31 cellular contexts compared by ENCODE assay signal in genomic region chr2:59150430-59150829, GRCh38.
"Had no signal": no experiment of that assay in that cellular context is flagged by ENCODE, and none has a peak within 500 bp of the region (broad histone marks: within the 10 kb centered on the region; RNA-seq: fewer than 3 reads in every experiment).

No MANE protein-coding gene starts in this region.

- H3K9me3 Mint-ChIP-seq: activated CD4-positive, alpha-beta memory T cell treated with anti-CD3 and anti-CD28 coated beads, Interleukin-2, amount 10 ng/mL, durations not matched to agents 7 days and 5 days; activated CD4-positive, alpha-beta T cell treated with anti-CD3 and anti-CD28 coated beads, Interleukin-2, amount 10 ng/mL, durations not matched to agents 7 days and 5 days; activated naive CD4-positive, alpha-beta T cell treated with anti-CD3 and anti-CD28 coated beads, Interleukin-2, amount 50 U/mL, for 24 hours; activated naive CD8-positive, alpha-beta T cell treated with anti-CD3 and anti-CD28 coated beads, Interleukin-2, amount 50 U/mL, for 24 hours; activated T-cell treated with anti-CD3 and anti-CD28 coated beads, Interleukin-2, amount 50 U/mL, for 4 hours; activated T-helper 2 cell treated with anti-CD3 and anti-CD28 coated beads, Interferon-gamma antibody, Interleukin-2, Interleukin-4, amounts not matched to agents 10 μg/mL and 5 μg/mL and 100 μg/mL, durations not matched to agents 14 hours and 24 hours and 36 hours; neural crest cell; stimulated activated naive CD8-positive, alpha-beta T cell treated with anti-CD3 and anti-CD28 coated beads, Interleukin-15, Interleukin-2, amounts not matched to agents 100 ng/mL and 50 ng/mL, for 24 hours had no signal

- H3K4me1 Mint-ChIP-seq: activated CD4-positive, alpha-beta memory T cell treated with anti-CD3 and anti-CD28 coated beads, Interleukin-2, amount 10 ng/mL, durations not matched to agents 7 days and 5 days; activated naive CD4-positive, alpha-beta T cell treated with anti-CD3 and anti-CD28 coated beads, Interleukin-2, amount 50 U/mL, for 24 hours; activated naive CD8-positive, alpha-beta T cell treated with anti-CD3 and anti-CD28 coated beads, Interleukin-2, amount 50 U/mL, for 24 hours; central memory CD8-positive, alpha-beta T cell; neural crest cell; T-helper 17 cell had no signal

- ATAC-seq: activated naive CD8-positive, alpha-beta T cell treated with anti-CD3 and anti-CD28 coated beads, Interleukin-2, amount 50 U/mL, for 24 hours; activated T-cell treated with anti-CD3 and anti-CD28 coated beads, Interleukin-2, amount 50 U/mL, for 4 hours; left colon; naive thymus-derived CD8-positive, alpha-beta T cell; pancreas; T-helper 17 cell had no signal

- H3K27ac Mint-ChIP-seq: activated CD4-positive, alpha-beta memory T cell treated with anti-CD3 and anti-CD28 coated beads, Interleukin-2, amount 10 ng/mL, durations not matched to agents 7 days and 5 days; activated CD4-positive, alpha-beta T cell treated with anti-CD3 and anti-CD28 coated beads, Interleukin-2, amount 10 ng/mL, durations not matched to agents 7 days and 5 days; activated naive CD4-positive, alpha-beta T cell treated with anti-CD3 and anti-CD28 coated beads, Interleukin-2, amount 50 U/mL, for 24 hours; activated naive CD8-positive, alpha-beta T cell treated with anti-CD3 and anti-CD28 coated beads, Interleukin-2, amount 50 U/mL, for 24 hours; activated T-helper 2 cell treated with anti-CD3 and anti-CD28 coated beads, Interferon-gamma antibody, Interleukin-2, Interleukin-4, amounts not matched to agents 10 μg/mL and 5 μg/mL and 100 μg/mL, durations not matched to agents 14 hours and 24 hours and 36 hours; naive thymus-derived CD8-positive, alpha-beta T cell; stimulated activated naive CD8-positive, alpha-beta T cell treated with anti-CD3 and anti-CD28 coated beads, Interleukin-15, Interleukin-2, amounts not matched to agents 100 ng/mL and 50 ng/mL, for 24 hours; T-helper 17 cell had no signal

- H3K9me3 ChIP-seq: esophagus squamous epithelium, pancreas, prostate gland, thoracic aorta, upper lobe of left lung, vagina had no signal

- H3K27me3 ChIP-seq: esophagus squamous epithelium, pancreas, upper lobe of left lung, vagina had no signal

- H3K27me3 Mint-ChIP-seq: activated CD4-positive, alpha-beta memory T cell treated with anti-CD3 and anti-CD28 coated beads, Interleukin-2, amount 10 ng/mL, durations not matched to agents 7 days and 5 days; activated CD4-positive, alpha-beta T cell treated with anti-CD3 and anti-CD28 coated beads, Interleukin-2, amount 10 ng/mL, durations not matched to agents 7 days and 5 days; activated naive CD4-positive, alpha-beta T cell treated with anti-CD3 and anti-CD28 coated beads, Interleukin-2, amount 50 U/mL, for 24 hours; activated naive CD8-positive, alpha-beta T cell treated with anti-CD3 and anti-CD28 coated beads, Interleukin-2, amount 50 U/mL, for 24 hours; central memory CD8-positive, alpha-beta T cell; stimulated activated naive CD8-positive, alpha-beta T cell treated with anti-CD3 and anti-CD28 coated beads, Interleukin-15, Interleukin-2, amounts not matched to agents 100 ng/mL and 50 ng/mL, for 24 hours; T-helper 17 cell had no signal

- H3K27ac ChIP-seq: epithelial cell of prostate, esophagus squamous epithelium, pancreas, prostate gland, thoracic aorta, upper lobe of left lung, vagina had no signal

- H3K4me3 ChIP-seq: esophagus squamous epithelium, pancreas, prostate gland, thoracic aorta, upper lobe of left lung, vagina had no signal

- H3K36me3 Mint-ChIP-seq: activated naive CD4-positive, alpha-beta T cell treated with anti-CD3 and anti-CD28 coated beads, Interleukin-2, amount 50 U/mL, for 24 hours; naive thymus-derived CD8-positive, alpha-beta T cell had no signal

- DNase-seq: activated CD4-positive, alpha-beta memory T cell treated with anti-CD3 and anti-CD28 coated beads, Interleukin-2, amount 10 ng/mL, durations not matched to agents 7 days and 5 days; activated CD4-positive, alpha-beta T cell treated with anti-CD3 and anti-CD28 coated beads, Interleukin-2, amount 10 ng/mL, durations not matched to agents 7 days and 5 days; activated CD4-positive, CD25-positive, alpha-beta regulatory T cell treated with anti-CD3 and anti-CD28 coated beads, Interleukin-2, amount 50 U/mL, for 72 hours; activated CD8-positive, alpha-beta memory T cell treated with anti-CD3 and anti-CD28 coated beads, Interleukin-2, amount 50 U/mL, for 48 hours; activated naive CD8-positive, alpha-beta T cell treated with anti-CD3 and anti-CD28 coated beads, Interleukin-2, amount 50 U/mL, for 24 hours; activated T-cell treated with anti-CD3 and anti-CD28 coated beads, Interleukin-2, amount 50 U/mL, for 4 hours; amygdala; dermis blood vessel endothelial cell; effector CD4-positive, alpha-beta T cell; esophagus squamous epithelium; head of caudate nucleus; hippocampal formation; kidney; left colon; mammary epithelial cell; naive thymus-derived CD8-positive, alpha-beta T cell; nucleus accumbens; pancreas; retina; stimulated activated CD4-positive, alpha-beta T cell treated with anti-CD3 and anti-CD28 coated beads, Interleukin-2, amount 100 ng/mL, for 48 hours; T-helper 17 cell; upper lobe of left lung had no signal

- H3K36me3 ChIP-seq: esophagus squamous epithelium, pancreas, prostate gland, thoracic aorta, upper lobe of left lung, vagina had no signal

- H3K4me1 ChIP-seq: esophagus squamous epithelium, pancreas, prostate gland, upper lobe of left lung, vagina had no signal

- H3K4me3 Mint-ChIP-seq: activated CD4-positive, alpha-beta memory T cell treated with anti-CD3 and anti-CD28 coated beads, Interleukin-2, amount 10 ng/mL, durations not matched to agents 7 days and 5 days; activated CD4-positive, alpha-beta T cell treated with anti-CD3 and anti-CD28 coated beads, Interleukin-2, amount 10 ng/mL, durations not matched to agents 7 days and 5 days; activated naive CD4-positive, alpha-beta T cell treated with anti-CD3 and anti-CD28 coated beads, Interleukin-2, amount 50 U/mL, for 24 hours; activated naive CD8-positive, alpha-beta T cell treated with anti-CD3 and anti-CD28 coated beads, Interleukin-2, amount 50 U/mL, for 24 hours; activated T-cell treated with anti-CD3 and anti-CD28 coated beads, Interleukin-2, amount 50 U/mL, for 4 hours; central memory CD8-positive, alpha-beta T cell; naive thymus-derived CD8-positive, alpha-beta T cell; neural crest cell; stimulated activated naive CD8-positive, alpha-beta T cell treated with anti-CD3 and anti-CD28 coated beads, Interleukin-15, Interleukin-2, amounts not matched to agents 100 ng/mL and 50 ng/mL, for 24 hours; T-helper 17 cell had no signal
